8 cellular contexts compared by ENCODE assay signal in the genomic region with DNA sequence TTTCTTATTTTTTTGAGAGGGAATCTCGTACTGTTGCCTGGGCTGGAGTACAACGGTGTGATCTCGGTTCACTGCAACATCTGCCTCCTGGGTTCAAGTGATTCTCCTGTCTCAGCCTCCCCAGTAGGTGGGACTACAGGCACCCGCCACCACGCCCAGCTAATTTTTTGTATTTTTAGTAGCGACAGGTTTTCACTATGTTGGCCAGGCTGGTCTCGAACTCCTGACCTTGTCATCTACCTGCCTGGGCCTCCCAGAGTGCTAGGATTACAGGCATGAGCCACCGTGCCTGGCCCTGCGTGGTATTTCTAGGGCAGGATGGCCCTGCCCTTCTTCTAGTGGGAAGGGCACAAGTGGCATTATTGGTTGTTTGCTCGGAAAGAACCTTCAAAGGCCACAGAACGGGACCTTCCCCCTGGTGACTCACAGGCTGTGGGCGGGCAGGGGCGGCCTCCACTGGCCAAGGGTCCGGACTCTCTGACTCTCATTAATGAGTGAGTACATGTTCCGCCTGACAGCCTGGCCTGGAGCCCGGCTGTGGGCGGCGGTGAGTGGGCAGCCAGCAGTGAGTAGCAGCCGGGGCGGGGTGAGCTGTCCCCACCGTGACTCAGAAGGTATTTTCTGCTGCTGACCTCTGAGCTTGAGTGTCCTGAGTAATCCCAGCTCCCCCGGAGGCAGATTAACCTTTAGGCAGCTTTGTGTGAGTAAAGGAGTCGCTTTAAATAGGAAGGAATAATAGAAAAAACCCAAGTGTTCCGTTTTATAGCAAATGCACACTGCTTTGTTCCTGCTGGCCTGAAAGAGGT. TPM values are rescaled to one million over a fixed set of nuclear protein-coding genes. Genes with fewer than 3 reads are reported as not detected.
DNase-seq lines count a peak whose midpoint lies in the region; ATAC-seq and TF ChIP-seq lines count a peak whose summit lies in the region.

No MANE protein-coding gene starts in this region.

- peak overlapping the region; percentile 94 for H3K4me3 Mint-ChIP-seq in activated T-helper 17 cell treated with anti-CD3 and anti-CD28 coated beads, Interleukin-2, amount 50 U/mL, for 72 hours

- peak overlapping the region; percentile 94 for H3K27ac Mint-ChIP-seq in activated T-helper 17 cell treated with anti-CD3 and anti-CD28 coated beads, Interleukin-2, amount 50 U/mL, for 72 hours

- DNase-seq in SIG-M5 treated with dmso at 0.1 percent for 504 hours (lab: John Stamatoyannopoulos, UW; ENCODE audit: unreplicated experiment) (peak; percentile 79), SIG-M5 (lab: John Stamatoyannopoulos, UW) (no peak), OCI-M1 (lab: John Stamatoyannopoulos, UW) (peak; percentile 95), fibroblast of the conjunctiva (ENCODE audit: low read depth) (peak; percentile 94)

- no peaks in the 10 kb centered on the region for H3K27me3 ChIP-seq in neutrophil

- no peaks in the 10 kb centered on the region for H3K27me3 Mint-ChIP-seq in activated T-helper 17 cell treated with anti-CD3 and anti-CD28 coated beads, Interleukin-2, amount 50 U/mL, for 72 hours

- peaks cover 71% of the 10 kb centered on the region for H3K36me3 Mint-ChIP-seq in activated T-helper 17 cell treated with anti-CD3 and anti-CD28 coated beads, Interleukin-2, amount 50 U/mL, for 72 hours (ENCODE audit: low read depth)

- peak; percentile 33 for ATAC-seq in HG02943 (IDR thresholded peaks at IDR 0.05; ENCODE audit: low read depth, unreplicated experiment)
- peak; percentile 75 for ATAC-seq in activated T-helper 17 cell treated with anti-CD3 and anti-CD28 coated beads, Interleukin-2, amount 50 U/mL, for 72 hours (replicated peaks)

- peak overlapping the region; percentile 54 to 58 for H3K4me3 ChIP-seq in neutrophil (ENCODE audit: low read depth in 1 of 2, low read length in 1 of 2)

- H3K27ac ChIP-seq in neutrophil (peak overlapping the region; percentile 99), temporal lobe (ENCODE audit: low read depth, low read length) (peak overlapping the region; percentile 84)

- TF ChIP-seq CTCF in neutrophil (IDR thresholded peaks at IDR 0.05): peak; percentile 47

- no peaks in the 10 kb centered on the region for H3K9me3 ChIP-seq in neutrophil

- peaks cover 32% of the 10 kb centered on the region for H3K4me1 Mint-ChIP-seq in activated T-helper 17 cell treated with anti-CD3 and anti-CD28 coated beads, Interleukin-2, amount 50 U/mL, for 72 hours

- peaks cover 70 to 79% of the 10 kb centered on the region in 2 experiments for H3K4me1 ChIP-seq in neutrophil (ENCODE audit: control insufficient read depth in 1 of 2, insufficient read depth in 1 of 2, low read depth in 1 of 2, low read length in 1 of 2)

- no peaks in the 10 kb centered on the region for H3K36me3 ChIP-seq in neutrophil

- no peaks in the 10 kb centered on the region for H3K9me3 Mint-ChIP-seq in activated T-helper 17 cell treated with anti-CD3 and anti-CD28 coated beads, Interleukin-2, amount 50 U/mL, for 72 hours

RNA-seq across cellular contexts. Expression of gene DOT1L, which starts 5.1 kb away (rescaled TPM):
- total RNA-seq in activated T-helper 17 cell treated with anti-CD3 and anti-CD28 coated beads, Interleukin-2, amount 50 U/mL, for 72 hours: 100 to 1,000 TPM in 1 of 2 donors, 10 to 100 TPM in 1; 76.6 to 114 TPM
- 8.1 TPM for total RNA-seq in temporal lobe

RNA-seq across cellular contexts. Expression of gene AP3D1, which starts 17.5 kb away (rescaled TPM):
- total RNA-seq in activated T-helper 17 cell treated with anti-CD3 and anti-CD28 coated beads, Interleukin-2, amount 50 U/mL, for 72 hours: 100 to 1,000 TPM in 1 of 2 donors, 10 to 100 TPM in 1; 83.6 to 108 TPM
- total RNA-seq in temporal lobe: 61.5 TPM
